1 cellular context compared by ENCODE assay signal in the genomic region with DNA sequence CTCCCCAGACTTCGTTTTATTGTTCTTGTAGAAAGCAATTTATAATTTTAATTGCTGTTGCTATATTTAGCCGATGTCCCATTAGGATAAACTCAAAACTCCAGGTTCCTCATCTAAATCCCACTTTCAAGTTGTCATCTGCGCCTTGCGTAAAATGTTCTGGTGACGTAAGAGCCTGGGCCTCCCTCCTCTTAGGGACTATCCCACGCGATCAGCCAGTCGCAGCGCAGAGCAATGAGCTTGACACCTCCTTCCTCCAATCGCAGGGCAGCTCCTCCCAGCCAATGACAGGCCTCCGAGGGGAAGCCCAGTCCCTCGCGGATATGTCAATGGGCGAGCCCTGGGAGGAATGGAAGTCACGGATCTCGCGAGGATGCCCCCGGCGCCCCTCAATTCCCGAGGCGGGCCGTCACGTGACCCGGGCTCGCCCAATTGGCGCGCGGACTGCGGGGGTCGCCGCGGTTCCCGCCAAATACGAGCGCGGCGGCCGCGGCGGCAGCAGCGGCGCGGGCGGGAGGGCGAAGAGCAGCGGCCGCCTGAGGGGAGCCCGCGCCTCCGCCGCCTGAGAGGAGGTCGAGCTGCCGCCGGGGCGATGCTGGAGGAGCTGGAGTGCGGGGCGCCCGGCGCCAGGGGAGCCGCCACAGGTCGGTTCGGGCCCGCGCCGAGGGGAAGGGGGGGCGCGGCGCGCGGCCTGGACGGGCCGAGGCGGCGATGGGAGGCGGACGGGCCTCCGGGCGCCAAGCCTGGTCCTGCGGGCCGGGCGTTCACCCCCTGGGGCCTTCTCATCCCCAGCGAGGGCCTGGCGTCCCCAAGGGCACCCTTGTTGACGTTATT.
TF ChIP-seq lines count a peak whose summit lies in the region.

A gene with protein sequence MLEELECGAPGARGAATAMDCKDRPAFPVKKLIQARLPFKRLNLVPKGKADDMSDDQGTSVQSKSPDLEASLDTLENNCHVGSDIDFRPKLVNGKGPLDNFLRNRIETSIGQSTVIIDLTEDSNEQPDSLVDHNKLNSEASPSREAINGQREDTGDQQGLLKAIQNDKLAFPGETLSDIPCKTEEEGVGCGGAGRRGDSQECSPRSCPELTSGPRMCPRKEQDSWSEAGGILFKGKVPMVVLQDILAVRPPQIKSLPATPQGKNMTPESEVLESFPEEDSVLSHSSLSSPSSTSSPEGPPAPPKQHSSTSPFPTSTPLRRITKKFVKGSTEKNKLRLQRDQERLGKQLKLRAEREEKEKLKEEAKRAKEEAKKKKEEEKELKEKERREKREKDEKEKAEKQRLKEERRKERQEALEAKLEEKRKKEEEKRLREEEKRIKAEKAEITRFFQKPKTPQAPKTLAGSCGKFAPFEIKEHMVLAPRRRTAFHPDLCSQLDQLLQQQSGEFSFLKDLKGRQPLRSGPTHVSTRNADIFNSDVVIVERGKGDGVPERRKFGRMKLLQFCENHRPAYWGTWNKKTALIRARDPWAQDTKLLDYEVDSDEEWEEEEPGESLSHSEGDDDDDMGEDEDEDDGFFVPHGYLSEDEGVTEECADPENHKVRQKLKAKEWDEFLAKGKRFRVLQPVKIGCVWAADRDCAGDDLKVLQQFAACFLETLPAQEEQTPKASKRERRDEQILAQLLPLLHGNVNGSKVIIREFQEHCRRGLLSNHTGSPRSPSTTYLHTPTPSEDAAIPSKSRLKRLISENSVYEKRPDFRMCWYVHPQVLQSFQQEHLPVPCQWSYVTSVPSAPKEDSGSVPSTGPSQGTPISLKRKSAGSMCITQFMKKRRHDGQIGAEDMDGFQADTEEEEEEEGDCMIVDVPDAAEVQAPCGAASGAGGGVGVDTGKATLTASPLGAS (plus strand): TSS at position 470 of the 834 bp plus-strand sequence. CDS start 123 bp downstream, at position 593.

TF ChIP-seq in GM12878, 131 proteins besides CTCF, POLR2A, EP300 and RAD21 (continued from another document):
- TF ChIP-seq, protein P1, sequence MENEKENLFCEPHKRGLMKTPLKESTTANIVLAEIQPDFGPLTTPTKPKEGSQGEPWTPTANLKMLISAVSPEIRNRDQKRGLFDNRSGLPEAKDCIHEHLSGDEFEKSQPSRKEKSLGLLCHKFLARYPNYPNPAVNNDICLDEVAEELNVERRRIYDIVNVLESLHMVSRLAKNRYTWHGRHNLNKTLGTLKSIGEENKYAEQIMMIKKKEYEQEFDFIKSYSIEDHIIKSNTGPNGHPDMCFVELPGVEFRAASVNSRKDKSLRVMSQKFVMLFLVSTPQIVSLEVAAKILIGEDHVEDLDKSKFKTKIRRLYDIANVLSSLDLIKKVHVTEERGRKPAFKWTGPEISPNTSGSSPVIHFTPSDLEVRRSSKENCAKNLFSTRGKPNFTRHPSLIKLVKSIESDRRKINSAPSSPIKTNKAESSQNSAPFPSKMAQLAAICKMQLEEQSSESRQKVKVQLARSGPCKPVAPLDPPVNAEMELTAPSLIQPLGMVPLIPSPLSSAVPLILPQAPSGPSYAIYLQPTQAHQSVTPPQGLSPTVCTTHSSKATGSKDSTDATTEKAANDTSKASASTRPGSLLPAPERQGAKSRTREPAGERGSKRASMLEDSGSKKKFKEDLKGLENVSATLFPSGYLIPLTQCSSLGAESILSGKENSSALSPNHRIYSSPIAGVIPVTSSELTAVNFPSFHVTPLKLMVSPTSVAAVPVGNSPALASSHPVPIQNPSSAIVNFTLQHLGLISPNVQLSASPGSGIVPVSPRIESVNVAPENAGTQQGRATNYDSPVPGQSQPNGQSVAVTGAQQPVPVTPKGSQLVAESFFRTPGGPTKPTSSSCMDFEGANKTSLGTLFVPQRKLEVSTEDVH (IDR thresholded peaks at IDR 0.05; ENCODE audit: low read depth, partially characterized antibody): no peak
- no peak for TF ChIP-seq BCL11A (IDR thresholded peaks at IDR 0.05; ENCODE audit: low read depth, low read length)
- TF ChIP-seq, protein P2, sequence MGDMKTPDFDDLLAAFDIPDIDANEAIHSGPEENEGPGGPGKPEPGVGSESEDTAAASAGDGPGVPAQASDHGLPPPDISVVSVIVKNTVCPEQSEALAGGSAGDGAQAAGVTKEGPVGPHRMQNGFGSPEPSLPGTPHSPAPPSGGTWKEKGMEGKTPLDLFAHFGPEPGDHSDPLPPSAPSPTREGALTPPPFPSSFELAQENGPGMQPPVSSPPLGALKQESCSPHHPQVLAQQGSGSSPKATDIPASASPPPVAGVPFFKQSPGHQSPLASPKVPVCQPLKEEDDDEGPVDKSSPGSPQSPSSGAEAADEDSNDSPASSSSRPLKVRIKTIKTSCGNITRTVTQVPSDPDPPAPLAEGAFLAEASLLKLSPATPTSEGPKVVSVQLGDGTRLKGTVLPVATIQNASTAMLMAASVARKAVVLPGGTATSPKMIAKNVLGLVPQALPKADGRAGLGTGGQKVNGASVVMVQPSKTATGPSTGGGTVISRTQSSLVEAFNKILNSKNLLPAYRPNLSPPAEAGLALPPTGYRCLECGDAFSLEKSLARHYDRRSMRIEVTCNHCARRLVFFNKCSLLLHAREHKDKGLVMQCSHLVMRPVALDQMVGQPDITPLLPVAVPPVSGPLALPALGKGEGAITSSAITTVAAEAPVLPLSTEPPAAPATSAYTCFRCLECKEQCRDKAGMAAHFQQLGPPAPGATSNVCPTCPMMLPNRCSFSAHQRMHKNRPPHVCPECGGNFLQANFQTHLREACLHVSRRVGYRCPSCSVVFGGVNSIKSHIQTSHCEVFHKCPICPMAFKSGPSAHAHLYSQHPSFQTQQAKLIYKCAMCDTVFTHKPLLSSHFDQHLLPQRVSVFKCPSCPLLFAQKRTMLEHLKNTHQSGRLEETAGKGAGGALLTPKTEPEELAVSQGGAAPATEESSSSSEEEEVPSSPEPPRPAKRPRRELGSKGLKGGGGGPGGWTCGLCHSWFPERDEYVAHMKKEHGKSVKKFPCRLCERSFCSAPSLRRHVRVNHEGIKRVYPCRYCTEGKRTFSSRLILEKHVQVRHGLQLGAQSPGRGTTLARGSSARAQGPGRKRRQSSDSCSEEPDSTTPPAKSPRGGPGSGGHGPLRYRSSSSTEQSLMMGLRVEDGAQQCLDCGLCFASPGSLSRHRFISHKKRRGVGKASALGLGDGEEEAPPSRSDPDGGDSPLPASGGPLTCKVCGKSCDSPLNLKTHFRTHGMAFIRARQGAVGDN (IDR thresholded peaks at IDR 0.05): peak; percentile 38
- TF ChIP-seq SIN3A (IDR thresholded peaks at IDR 0.05; ENCODE audit: low read depth, low read length): peak; percentile 98
- TF ChIP-seq TARDBP (IDR thresholded peaks at IDR 0.05; ENCODE audit: borderline replicate concordance): no peak
- TF ChIP-seq, protein P3, sequence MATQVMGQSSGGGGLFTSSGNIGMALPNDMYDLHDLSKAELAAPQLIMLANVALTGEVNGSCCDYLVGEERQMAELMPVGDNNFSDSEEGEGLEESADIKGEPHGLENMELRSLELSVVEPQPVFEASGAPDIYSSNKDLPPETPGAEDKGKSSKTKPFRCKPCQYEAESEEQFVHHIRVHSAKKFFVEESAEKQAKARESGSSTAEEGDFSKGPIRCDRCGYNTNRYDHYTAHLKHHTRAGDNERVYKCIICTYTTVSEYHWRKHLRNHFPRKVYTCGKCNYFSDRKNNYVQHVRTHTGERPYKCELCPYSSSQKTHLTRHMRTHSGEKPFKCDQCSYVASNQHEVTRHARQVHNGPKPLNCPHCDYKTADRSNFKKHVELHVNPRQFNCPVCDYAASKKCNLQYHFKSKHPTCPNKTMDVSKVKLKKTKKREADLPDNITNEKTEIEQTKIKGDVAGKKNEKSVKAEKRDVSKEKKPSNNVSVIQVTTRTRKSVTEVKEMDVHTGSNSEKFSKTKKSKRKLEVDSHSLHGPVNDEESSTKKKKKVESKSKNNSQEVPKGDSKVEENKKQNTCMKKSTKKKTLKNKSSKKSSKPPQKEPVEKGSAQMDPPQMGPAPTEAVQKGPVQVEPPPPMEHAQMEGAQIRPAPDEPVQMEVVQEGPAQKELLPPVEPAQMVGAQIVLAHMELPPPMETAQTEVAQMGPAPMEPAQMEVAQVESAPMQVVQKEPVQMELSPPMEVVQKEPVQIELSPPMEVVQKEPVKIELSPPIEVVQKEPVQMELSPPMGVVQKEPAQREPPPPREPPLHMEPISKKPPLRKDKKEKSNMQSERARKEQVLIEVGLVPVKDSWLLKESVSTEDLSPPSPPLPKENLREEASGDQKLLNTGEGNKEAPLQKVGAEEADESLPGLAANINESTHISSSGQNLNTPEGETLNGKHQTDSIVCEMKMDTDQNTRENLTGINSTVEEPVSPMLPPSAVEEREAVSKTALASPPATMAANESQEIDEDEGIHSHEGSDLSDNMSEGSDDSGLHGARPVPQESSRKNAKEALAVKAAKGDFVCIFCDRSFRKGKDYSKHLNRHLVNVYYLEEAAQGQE (IDR thresholded peaks at IDR 0.05; ENCODE audit: low read depth, low read length): no peak
- TF ChIP-seq LARP7 (IDR thresholded peaks at IDR 0.05): peak; percentile 96
- TF ChIP-seq, protein P4, sequence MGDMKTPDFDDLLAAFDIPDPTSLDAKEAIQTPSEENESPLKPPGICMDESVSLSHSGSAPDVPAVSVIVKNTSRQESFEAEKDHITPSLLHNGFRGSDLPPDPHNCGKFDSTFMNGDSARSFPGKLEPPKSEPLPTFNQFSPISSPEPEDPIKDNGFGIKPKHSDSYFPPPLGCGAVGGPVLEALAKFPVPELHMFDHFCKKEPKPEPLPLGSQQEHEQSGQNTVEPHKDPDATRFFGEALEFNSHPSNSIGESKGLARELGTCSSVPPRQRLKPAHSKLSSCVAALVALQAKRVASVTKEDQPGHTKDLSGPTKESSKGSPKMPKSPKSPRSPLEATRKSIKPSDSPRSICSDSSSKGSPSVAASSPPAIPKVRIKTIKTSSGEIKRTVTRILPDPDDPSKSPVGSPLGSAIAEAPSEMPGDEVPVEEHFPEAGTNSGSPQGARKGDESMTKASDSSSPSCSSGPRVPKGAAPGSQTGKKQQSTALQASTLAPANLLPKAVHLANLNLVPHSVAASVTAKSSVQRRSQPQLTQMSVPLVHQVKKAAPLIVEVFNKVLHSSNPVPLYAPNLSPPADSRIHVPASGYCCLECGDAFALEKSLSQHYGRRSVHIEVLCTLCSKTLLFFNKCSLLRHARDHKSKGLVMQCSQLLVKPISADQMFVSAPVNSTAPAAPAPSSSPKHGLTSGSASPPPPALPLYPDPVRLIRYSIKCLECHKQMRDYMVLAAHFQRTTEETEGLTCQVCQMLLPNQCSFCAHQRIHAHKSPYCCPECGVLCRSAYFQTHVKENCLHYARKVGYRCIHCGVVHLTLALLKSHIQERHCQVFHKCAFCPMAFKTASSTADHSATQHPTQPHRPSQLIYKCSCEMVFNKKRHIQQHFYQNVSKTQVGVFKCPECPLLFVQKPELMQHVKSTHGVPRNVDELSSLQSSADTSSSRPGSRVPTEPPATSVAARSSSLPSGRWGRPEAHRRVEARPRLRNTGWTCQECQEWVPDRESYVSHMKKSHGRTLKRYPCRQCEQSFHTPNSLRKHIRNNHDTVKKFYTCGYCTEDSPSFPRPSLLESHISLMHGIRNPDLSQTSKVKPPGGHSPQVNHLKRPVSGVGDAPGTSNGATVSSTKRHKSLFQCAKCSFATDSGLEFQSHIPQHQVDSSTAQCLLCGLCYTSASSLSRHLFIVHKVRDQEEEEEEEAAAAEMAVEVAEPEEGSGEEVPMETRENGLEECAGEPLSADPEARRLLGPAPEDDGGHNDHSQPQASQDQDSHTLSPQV (IDR thresholded peaks at IDR 0.05): no peak
- peak; percentile 93 to 97 for TF ChIP-seq IKZF2 (IDR thresholded peaks at IDR 0.05)
- TF ChIP-seq, protein P5, sequence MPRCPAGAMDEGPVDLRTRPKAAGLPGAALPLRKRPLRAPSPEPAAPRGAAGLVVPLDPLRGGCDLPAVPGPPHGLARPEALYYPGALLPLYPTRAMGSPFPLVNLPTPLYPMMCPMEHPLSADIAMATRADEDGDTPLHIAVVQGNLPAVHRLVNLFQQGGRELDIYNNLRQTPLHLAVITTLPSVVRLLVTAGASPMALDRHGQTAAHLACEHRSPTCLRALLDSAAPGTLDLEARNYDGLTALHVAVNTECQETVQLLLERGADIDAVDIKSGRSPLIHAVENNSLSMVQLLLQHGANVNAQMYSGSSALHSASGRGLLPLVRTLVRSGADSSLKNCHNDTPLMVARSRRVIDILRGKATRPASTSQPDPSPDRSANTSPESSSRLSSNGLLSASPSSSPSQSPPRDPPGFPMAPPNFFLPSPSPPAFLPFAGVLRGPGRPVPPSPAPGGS (IDR thresholded peaks at IDR 0.05; ENCODE audit: borderline replicate concordance, insufficient read depth, low read depth, low read length, poor library complexity, severe bottlenecking): no peak
- TF ChIP-seq, protein P6, sequence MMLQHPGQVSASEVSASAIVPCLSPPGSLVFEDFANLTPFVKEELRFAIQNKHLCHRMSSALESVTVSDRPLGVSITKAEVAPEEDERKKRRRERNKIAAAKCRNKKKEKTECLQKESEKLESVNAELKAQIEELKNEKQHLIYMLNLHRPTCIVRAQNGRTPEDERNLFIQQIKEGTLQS (IDR thresholded peaks at IDR 0.05; ENCODE audit: borderline replicate concordance, extremely low read depth, low read depth, low read length): peak; percentile 72; the same call in 1 of the 2 replicates
- TF ChIP-seq RELA (IDR thresholded peaks at IDR 0.05; ENCODE audit: borderline replicate concordance, partially characterized antibody): peak; percentile 87
- TF ChIP-seq CBX3 (IDR thresholded peaks at IDR 0.05; ENCODE audit: borderline replicate concordance, low read depth): no peak
- TF ChIP-seq, protein P7, sequence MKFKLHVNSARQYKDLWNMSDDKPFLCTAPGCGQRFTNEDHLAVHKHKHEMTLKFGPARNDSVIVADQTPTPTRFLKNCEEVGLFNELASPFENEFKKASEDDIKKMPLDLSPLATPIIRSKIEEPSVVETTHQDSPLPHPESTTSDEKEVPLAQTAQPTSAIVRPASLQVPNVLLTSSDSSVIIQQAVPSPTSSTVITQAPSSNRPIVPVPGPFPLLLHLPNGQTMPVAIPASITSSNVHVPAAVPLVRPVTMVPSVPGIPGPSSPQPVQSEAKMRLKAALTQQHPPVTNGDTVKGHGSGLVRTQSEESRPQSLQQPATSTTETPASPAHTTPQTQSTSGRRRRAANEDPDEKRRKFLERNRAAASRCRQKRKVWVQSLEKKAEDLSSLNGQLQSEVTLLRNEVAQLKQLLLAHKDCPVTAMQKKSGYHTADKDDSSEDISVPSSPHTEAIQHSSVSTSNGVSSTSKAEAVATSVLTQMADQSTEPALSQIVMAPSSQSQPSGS (IDR thresholded peaks at IDR 0.05; ENCODE audit: low read length): no peak
- TF ChIP-seq POLR2AphosphoS2 (IDR thresholded peaks at IDR 0.05; ENCODE audit: low read depth, low read length): 0 out of 2 replicates have a peak, but pooled peaks have one; percentile 54
- TF ChIP-seq ZSCAN29 (IDR thresholded peaks at IDR 0.05): no peak
- TF ChIP-seq SMAD5 (IDR thresholded peaks at IDR 0.05; ENCODE audit: low read depth): no peak
- TF ChIP-seq POLR2AphosphoS5 (IDR thresholded peaks at IDR 0.05; ENCODE audit: low read length): peak; percentile 36; the same call in 1 of the 2 replicates
- TF ChIP-seq YBX1 (IDR thresholded peaks at IDR 0.05): no peak
- TF ChIP-seq HDAC2 (IDR thresholded peaks at IDR 0.05): peak; percentile 86; the same call in 1 of the 2 replicates
- peak; percentile 62; the same call in 1 of the 2 replicates for TF ChIP-seq SMARCA5 (IDR thresholded peaks at IDR 0.05)
